Comparison of ENCODE assay signal across 13 cellular contexts in the genomic region with DNA sequence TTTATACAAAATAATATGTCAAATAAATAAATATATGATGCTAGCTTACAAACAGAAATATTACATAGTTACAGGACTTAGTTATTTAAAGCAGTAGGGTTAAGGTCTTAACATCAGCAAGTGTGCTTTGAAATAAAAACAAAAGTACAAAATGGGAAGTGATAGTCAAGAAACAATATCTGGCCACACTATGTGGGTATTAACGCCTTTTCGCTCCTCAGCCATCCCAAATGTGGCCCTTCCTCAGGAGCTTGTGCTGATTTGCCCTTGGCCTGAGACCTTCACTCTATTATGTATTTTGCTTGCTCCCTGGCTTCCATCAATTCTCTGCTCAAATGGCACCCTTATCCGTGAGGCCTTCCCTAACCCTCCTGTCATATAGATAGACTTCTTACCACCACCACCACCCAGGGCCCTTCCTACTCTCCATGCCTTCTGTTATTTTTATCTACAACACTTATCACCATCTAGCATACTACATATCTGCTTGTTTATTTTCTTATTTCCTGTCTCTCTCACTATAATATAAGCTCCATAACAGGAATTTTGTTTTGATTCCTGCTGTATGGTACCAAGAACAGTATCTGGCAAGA. TPM values are rescaled to one million over a fixed set of nuclear protein-coding genes. Genes with fewer than 3 reads are reported as not detected.
A peak's percentile ranks its signal among the peaks of the same experiment; 100 is the strongest.
DNase-seq lines count a peak whose midpoint lies in the region; ATAC-seq, FAIRE-seq and TF ChIP-seq lines count a peak whose summit lies in the region.
"Had no signal": no experiment of that assay in that cellular context is flagged by ENCODE, and none has a peak within 500 bp of the region (broad histone marks: within the 10 kb centered on the region; RNA-seq: fewer than 3 reads in every experiment).

No MANE protein-coding gene starts in this region.

- WGBS in H1 (ENCODE audit: extremely low coverage in 1 of 2, insufficient coverage in 1 of 2, insufficient read length in 1 of 2, insufficient replicate concordance in 2 of 2, low coverage in 1 of 2, low lambda C conversion rate in 2 of 2, missing lambda C conversion rate in 1 of 2), 2 experiments, result 88% methylated on average over 3 of the region's 3 CpGs; no CpG with 5 or more reads in 1 of the 2 experiments
- 89% methylated on average over 3 of the region's 3 CpGs for WGBS in right cardiac atrium

- peaks cover 38% of the 10 kb centered on the region for H3K36me3 Mint-ChIP-seq in activated naive CD4-positive, alpha-beta T cell treated with anti-CD3 and anti-CD28 coated beads, Interleukin-2, amount 10 ng/mL, durations not matched to agents 7 days and 5 days

- peaks cover 41% of the 10 kb centered on the region for H3K4me1 Mint-ChIP-seq in activated naive CD4-positive, alpha-beta T cell treated with anti-CD3 and anti-CD28 coated beads, Interleukin-2, amount 10 ng/mL, durations not matched to agents 7 days and 5 days

- no peak overlapping the region for H4K91ac ChIP-seq in H1 (replicated peaks; ENCODE audit: insufficient read length, low read length)

- FAIRE-seq in H1 (lab: Jason Lieb, UNC), result no peak

- no peaks in the 10 kb centered on the region for H3K36me3 ChIP-seq in RWPE2 (ENCODE audit: low read depth)
- no peaks in the 10 kb centered on the region for H3K36me3 ChIP-seq in H1 (ENCODE audit: control insufficient read depth in 2 of 4, insufficient read depth in 4 of 4, low read length in 3 of 4)
- H3K36me3 ChIP-seq in subcutaneous abdominal adipose tissue (ENCODE audit: control insufficient read depth in 5 of 5, insufficient read depth in 5 of 5, low read length in 5 of 5), result no peaks in the 10 kb centered on the region
- H3K36me3 ChIP-seq: uterus had no signal

- CTCF ChIA-PET in activated naive CD4-positive, alpha-beta T cell treated with anti-CD3 and anti-CD28 coated beads, Interleukin-2, amount 10 ng/mL, durations not matched to agents 7 days and 5 days (lab: Charles Lee), result interaction anchor here (0.9 to 1.6 kb wide), 2 partner anchors 14 to 158 kb away, joined by 3 to 4 read pairs; no protein-coding TSS in a partner anchor
- CTCF ChIA-PET in H1 (lab: Charles Lee; ENCODE audit: partially characterized antibody), result no interaction called here

- H3K4me1 ChIP-seq in RWPE2 (ENCODE audit: insufficient read depth, poor library complexity, severe bottlenecking) (peaks cover 15% of the 10 kb centered on the region), H1 (replicated peaks in 1 of 4; ENCODE audit: control insufficient read depth in 3 of 4, insufficient read depth in 4 of 4, low read length in 3 of 4) (no peaks in the 10 kb centered on the region), subcutaneous abdominal adipose tissue (ENCODE audit: control insufficient read depth in 5 of 5, insufficient read depth in 5 of 5, low read length in 5 of 5) (peaks cover 0 to 16% (median 7%) of the 10 kb centered on the region in 5 donors), right cardiac atrium (ENCODE audit: control insufficient read depth, insufficient read depth, low read length) (no peaks in the 10 kb centered on the region)
- H3K4me1 ChIP-seq: uterus had no signal

- TF ChIP-seq EP300 in H1 (IDR thresholded peaks at IDR 0.05; ENCODE audit: borderline replicate concordance in 1 of 2, low read depth in 2 of 2, low read length in 2 of 2), result no peak

- no peaks in the 10 kb centered on the region for H3K9me3 ChIP-seq in RWPE2 (ENCODE audit: severe bottlenecking)
- H3K9me3 ChIP-seq in H1 (ENCODE audit: insufficient read depth in 2 of 2, low read depth in 1 of 2, low read length in 1 of 2), result peaks cover 0 to 5% of the 10 kb centered on the region in 2 experiments; a peak in 1 of 4 replicates
- no peaks in the 10 kb centered on the region for H3K9me3 ChIP-seq in subcutaneous abdominal adipose tissue (ENCODE audit: control insufficient read depth in 5 of 5, low read length in 5 of 5)
- peaks cover 2% of the 10 kb centered on the region for H3K9me3 ChIP-seq in right cardiac atrium (ENCODE audit: control insufficient read depth, low read length)
- H3K9me3 ChIP-seq: uterus had no signal

- POLR2A ChIA-PET in H1 (lab: Charles Lee; ENCODE audit: partially characterized antibody), result no interaction called here

- no peak overlapping the region for H3K23ac ChIP-seq in H1 (ENCODE audit: insufficient read length)

- no peak overlapping the region for H3K4ac ChIP-seq in H1 (replicated peaks; ENCODE audit: insufficient read length, low read depth, low read length)

- H3K79me1 ChIP-seq in H1 (ENCODE audit: low read depth, low read length), result no peaks in the 10 kb centered on the region

- intact Hi-C loops in right cardiac atrium (cut with DNase I), result no loop called here

- TF ChIP-seq POLR2A in H1 (IDR thresholded peaks at IDR 0.05; ENCODE audit: control extremely low read depth in 1 of 2, low read depth in 2 of 2, low read length in 2 of 2), result no peak

- peak overlapping the region; percentile 27 for H3K4me3 Mint-ChIP-seq in activated naive CD4-positive, alpha-beta T cell treated with anti-CD3 and anti-CD28 coated beads, Interleukin-2, amount 10 ng/mL, durations not matched to agents 7 days and 5 days

- no peak overlapping the region for H2AFZ ChIP-seq in H1 (ENCODE audit: low read length)

- no peak overlapping the region for H3K4me2 ChIP-seq in H1 (ENCODE audit: insufficient read depth in 1 of 2, low read depth in 2 of 2, low read length in 2 of 2)

- no peak overlapping the region for H4K8ac ChIP-seq in H1 (ENCODE audit: extremely low read depth, insufficient read depth, low read length)

- no peak overlapping the region for H3K14ac ChIP-seq in H1 (ENCODE audit: insufficient read length)

- 0 out of 7 replicates have a peak overlapping the region, but pooled peaks of 1 of the 4 experiments have one; percentile 28 for H3K9ac ChIP-seq in H1 (replicated peaks in 1 of 4; ENCODE audit: extremely low read depth in 1 of 4, low read depth in 3 of 4, low read length in 3 of 4)
- no peak overlapping the region for H3K9ac ChIP-seq in subcutaneous abdominal adipose tissue (ENCODE audit: low read length in 5 of 5)

- H3K79me2 ChIP-seq in H1 (ENCODE audit: control insufficient read depth in 1 of 2, insufficient read depth in 2 of 2, low read length in 2 of 2), result no peaks in the 10 kb centered on the region

- ATAC-seq in RWPE2 (ENCODE audit: low read depth) (no peak), right cardiac atrium (no peak)

- no peaks in the 10 kb centered on the region for H3K27me3 Mint-ChIP-seq in activated naive CD4-positive, alpha-beta T cell treated with anti-CD3 and anti-CD28 coated beads, Interleukin-2, amount 10 ng/mL, durations not matched to agents 7 days and 5 days

- H3K4me3 ChIP-seq in RWPE2 (ENCODE audit: severe bottlenecking) (no peak overlapping the region), H1 (ENCODE audit: extremely low read depth in 1 of 4, insufficient read depth in 2 of 4, low read depth in 3 of 4, low read length in 4 of 4) (no peak overlapping the region), subcutaneous abdominal adipose tissue (ENCODE audit: low read depth in 1 of 5, low read length in 5 of 5) (peak overlapping the region in 3 of 5 donors; percentile 25 to 52 (median 36)), right cardiac atrium (ENCODE audit: low read length) (no peak overlapping the region)
- H3K4me3 ChIP-seq: uterus had no signal

- H2BK12ac ChIP-seq in H1 (ENCODE audit: low read depth, low read length), result no peak overlapping the region

- DNase-seq in activated naive CD4-positive, alpha-beta T cell treated with anti-CD3 and anti-CD28 coated beads, Interleukin-2, amount 10 ng/mL, durations not matched to agents 7 days and 5 days, result no peak
- no peak for DNase-seq in activated naive CD4-positive, alpha-beta T cell (lab: John Stamatoyannopoulos, UW)
- no peak for DNase-seq in RWPE2 (ENCODE audit: low spot score)
- DNase-seq in H1 (ENCODE audit: low read depth in 1 of 2, low spot score in 2 of 2), result no peak
- no peak for DNase-seq in KBM-7
- no peak for DNase-seq in COLO829 (ENCODE audit: low spot score)
- DNase-seq in right cardiac atrium, result no peak
- DNase-seq: C1 segment of cervical spinal cord, foreskin fibroblast, uterus had no signal

- no peak overlapping the region for H2BK120ac ChIP-seq in H1 (replicated peaks; ENCODE audit: low read depth, low read length)

- H2BK20ac ChIP-seq in H1 (ENCODE audit: low read length), result no peak overlapping the region

- in situ Hi-C loops in KBM-7 (cut with MboI; ENCODE audit: low pct_unique_long_range_greater_than_20kb, low sequenced_read_pairs), result no loop called here

- no peak overlapping the region for H3K27ac Mint-ChIP-seq in activated naive CD4-positive, alpha-beta T cell treated with anti-CD3 and anti-CD28 coated beads, Interleukin-2, amount 10 ng/mL, durations not matched to agents 7 days and 5 days

- no peaks in the 10 kb centered on the region for H3K9me3 Mint-ChIP-seq in activated naive CD4-positive, alpha-beta T cell treated with anti-CD3 and anti-CD28 coated beads, Interleukin-2, amount 10 ng/mL, durations not matched to agents 7 days and 5 days

- no peak overlapping the region for H4K5ac ChIP-seq in H1 (ENCODE audit: insufficient read length, low read depth, low read length)

- H3K27me3 ChIP-seq in RWPE2 (ENCODE audit: insufficient read depth, poor library complexity, severe bottlenecking) (no peaks in the 10 kb centered on the region), H1 (replicated peaks in 1 of 4; ENCODE audit: control insufficient read depth in 3 of 4, extremely low read depth in 1 of 4, insufficient read depth in 3 of 4, low read length in 3 of 4) (no peaks in the 10 kb centered on the region), subcutaneous abdominal adipose tissue (ENCODE audit: control insufficient read depth in 5 of 5, insufficient read depth in 4 of 5, low read length in 5 of 5) (no peaks in the 10 kb centered on the region), right cardiac atrium (ENCODE audit: control insufficient read depth, insufficient read depth) (no peaks in the 10 kb centered on the region)
- H3K27me3 ChIP-seq: uterus had no signal

- no peak overlapping the region for H2AK5ac ChIP-seq in H1 (ENCODE audit: low read depth, low read length)

- no peak overlapping the region for H3K18ac ChIP-seq in H1 (ENCODE audit: extremely low read depth, low read length)

- no peak for TF ChIP-seq CTCF in RWPE2 (IDR thresholded peaks at IDR 0.05; ENCODE audit: poor library complexity, severe bottlenecking)
- no peak for TF ChIP-seq CTCF in H1 (IDR thresholded peaks at IDR 0.05; ENCODE audit: control extremely low read depth in 1 of 3, insufficient read depth in 1 of 3, low read depth in 1 of 3, low read length in 3 of 3)

- H3K27ac ChIP-seq in RWPE2 (ENCODE audit: poor library complexity, severe bottlenecking) (peak overlapping the region; percentile 48), H1 (ENCODE audit: low read depth, low read length) (no peak overlapping the region), subcutaneous abdominal adipose tissue (ENCODE audit: low read depth, low read length) (no peak overlapping the region), right cardiac atrium (ENCODE audit: low read length) (no peak overlapping the region)

- no peak overlapping the region for H3K56ac ChIP-seq in H1 (replicated peaks; ENCODE audit: insufficient read length, low read depth, low read length)

- no peaks in the 10 kb centered on the region for H4K20me1 ChIP-seq in H1 (replicated peaks in 1 of 2; ENCODE audit: control insufficient read depth in 1 of 2, insufficient read depth in 2 of 2, low read length in 2 of 2)

- TF ChIP-seq RAD21 in H1 (IDR thresholded peaks at IDR 0.05 in 1 of 2, conservative IDR thresholded peaks at IDR 0.05 in 1 of 2; ENCODE audit: low read depth in 2 of 2, low read length in 2 of 2), result no peak

- H2BK15ac ChIP-seq in H1 (ENCODE audit: low read length), result 0 out of 2 replicates have a peak overlapping the region, but pooled peaks have one; percentile 46

- H2BK5ac ChIP-seq in H1 (ENCODE audit: low read depth, low read length), result no peak overlapping the region

- no peaks in the 10 kb centered on the region; the same call in 1 of the 2 replicates for H3K23me2 ChIP-seq in H1 (ENCODE audit: low read depth, low read length)

RNA-seq across cellular contexts. Expression of gene CTSS, which starts 1.9 kb away (rescaled TPM):
- total RNA-seq in H1 (2021; fragmentation: NEBNext Ultra II Directional; extraction: Animal tissue kit (Norgen Biotek cat#: 25700)), result not detected in 2 replicates
- polyA plus RNA-seq in H1 (2011; rRNA removed) (not detected in 2 replicates), right cardiac atrium (8.7 TPM)
- 0.08 TPM for polyA plus RNA-seq in H1 (2011; cell fraction: cytosol; rRNA removed)
- not detected for polyA plus RNA-seq in H1 (2011; cell fraction: nucleus; rRNA removed)
- not detected in 4 replicates for polyA plus RNA-seq in H1 (2012, experiment 1 of 2)
- polyA plus RNA-seq in H1 (2012, experiment 2 of 2), result not detected
- polyA plus RNA-seq in H1 (2013, experiment 1 of 2), result 0.04 TPM
- 0.07 TPM for polyA plus RNA-seq in H1 (2013, experiment 2 of 2)
- 0.28 TPM in 1 of 2 replicates, not detected in the other for polyA minus RNA-seq in H1 (2011; rRNA and poly(A)+ RNA removed)
- not detected for polyA minus RNA-seq in H1 (2011; cell fraction: cytosol; rRNA and poly(A)+ RNA removed)
- polyA minus RNA-seq in H1 (2011; cell fraction: nucleus; rRNA and poly(A)+ RNA removed), result not detected
- 10 to 100 TPM; 34.8 to 64.7 (median 52.5) TPM for total RNA-seq in right cardiac atrium

RNA-seq across cellular contexts. Expression of gene HORMAD1, which starts 43.0 kb away (rescaled TPM):
- total RNA-seq in H1 (2021; fragmentation: NEBNext Ultra II Directional; extraction: Animal tissue kit (Norgen Biotek cat#: 25700)), result not detected in 2 replicates
- not detected in 2 replicates for polyA plus RNA-seq in H1 (2011; rRNA removed)
- polyA plus RNA-seq in H1 (2011; cell fraction: cytosol; rRNA removed), result not detected
- polyA plus RNA-seq in H1 (2011; cell fraction: nucleus; rRNA removed), result not detected
- not detected in 4 replicates for polyA plus RNA-seq in H1 (2012, experiment 1 of 2)
- not detected for polyA plus RNA-seq in H1 (2012, experiment 2 of 2)
- polyA plus RNA-seq in H1 (2013, experiment 1 of 2), result not detected
- polyA plus RNA-seq in H1 (2013, experiment 2 of 2), result not detected
- not detected in 2 replicates for polyA minus RNA-seq in H1 (2011; rRNA and poly(A)+ RNA removed)
- polyA minus RNA-seq in H1 (2011; cell fraction: cytosol; rRNA and poly(A)+ RNA removed), result not detected
- polyA minus RNA-seq in H1 (2011; cell fraction: nucleus; rRNA and poly(A)+ RNA removed), result not detected
- total RNA-seq in right cardiac atrium, result under 1 TPM; 0.26 to 0.64 (median 0.54) TPM
- polyA plus RNA-seq in right cardiac atrium, result not detected
- total RNA-seq: cardiac septum, pulmonary artery endothelial cell had no signal

RNA-seq across cellular contexts. Expression of gene CTSK, which starts 44.3 kb away (rescaled TPM):
- total RNA-seq in H1 (2021; fragmentation: NEBNext Ultra II Directional; extraction: Animal tissue kit (Norgen Biotek cat#: 25700)), result 2.7 and 2.8 TPM in 2 replicates
- 2.0 and 4.2 TPM in 2 replicates for polyA plus RNA-seq in H1 (2011; rRNA removed)
- 3.0 TPM for polyA plus RNA-seq in H1 (2011; cell fraction: cytosol; rRNA removed)
- 4.8 TPM for polyA plus RNA-seq in H1 (2011; cell fraction: nucleus; rRNA removed)
- polyA plus RNA-seq in H1 (2012, experiment 1 of 2), result 2.9 to 3.7 TPM (median 3.2 TPM) in 4 replicates
- 0.31 TPM for polyA plus RNA-seq in H1 (2012, experiment 2 of 2)
- 3.7 TPM for polyA plus RNA-seq in H1 (2013, experiment 1 of 2)
- 3.4 TPM for polyA plus RNA-seq in H1 (2013, experiment 2 of 2)
- polyA minus RNA-seq in H1 (2011; rRNA and poly(A)+ RNA removed), result 2.2 and 2.5 TPM in 2 replicates
- not detected for polyA minus RNA-seq in H1 (2011; cell fraction: cytosol; rRNA and poly(A)+ RNA removed)
- 2.7 TPM for polyA minus RNA-seq in H1 (2011; cell fraction: nucleus; rRNA and poly(A)+ RNA removed)
- 10 to 100 TPM; 13.6 to 22.2 (median 16.1) TPM for total RNA-seq in right cardiac atrium
- 13.5 TPM for polyA plus RNA-seq in right cardiac atrium

Comparison
In these comparisons a context has a peak if more than half of its experiments do, and no peak if none do; other contexts are left out.
1. H3K4me3 ChIP-seq: peak in subcutaneous abdominal adipose tissue (3 of 5); none in RWPE2 (single experiment), H1 (0 of 4) and right cardiac atrium (single experiment).
2. RNA of gene CTSS, which starts 1.9 kb away (total RNA-seq): 34.8 to 64.7 TPM in right cardiac atrium; not detected in H1; every median in the first group is over 10 times any median in the second.